In genomic region chr7:97117035-97117371, GRCh38 we compare ENCODE assay signal across 8 cellular contexts. TPM values are rescaled to one million over a fixed set of nuclear protein-coding genes. Genes with fewer than 3 reads are reported as not detected.
A peak's percentile ranks its signal among the peaks of the same experiment; 100 is the strongest.
DNase-seq lines count a peak whose midpoint lies in the region; ATAC-seq and TF ChIP-seq lines count a peak whose summit lies in the region.

No MANE protein-coding gene starts in this region.

- in situ Hi-C loops in transverse colon (cut with MboI; ENCODE audit: low pct_ligation_motif_present in 1 of 4, low pct_unique_long_range_greater_than_20kb in 1 of 4, low sequenced_read_pairs in 3 of 4): loop anchor here in 1 of 4 donors (25.0 kb wide), 1 partner anchor 720 kb away; no protein-coding TSS in a partner anchor

- H3K36me3 Mint-ChIP-seq in activated T-cell treated with anti-CD3 and anti-CD28 coated beads, Interleukin-2, amount 50 U/mL, for 24 hours (ENCODE audit: low read depth): peaks cover 30% of the 10 kb centered on the region
- H3K36me3 Mint-ChIP-seq in MCF 10A (ENCODE audit: insufficient read depth, unreplicated experiment): no peaks in the 10 kb centered on the region

- WGBS in lower leg skin, 2 donors: 65 to 73% methylated on average over 9 of the region's 9 CpGs
- 60 to 85% methylated on average over 5 to 9 of the region's 9 CpGs for WGBS in transverse colon (ENCODE audit: low coverage in 1 of 2), 2 donors

- no peak for TF ChIP-seq CTCF in MCF 10A (IDR thresholded peaks at IDR 0.05; ENCODE audit: unreplicated experiment)
- no peak for TF ChIP-seq CTCF in lower leg skin (IDR thresholded peaks at IDR 0.05)
- no peak for TF ChIP-seq CTCF in transverse colon (IDR thresholded peaks at IDR 0.05)

- H3K9me3 ChIP-seq in transverse colon: no peaks in the 10 kb centered on the region

- TSS peak; percentile 60 for BruUV-seq in MCF 10A (replicated peaks; lab: Mats Ljungman, UMichigan)

- TF ChIP-seq EP300 in transverse colon (IDR thresholded peaks at IDR 0.05; ENCODE audit: low read depth): no peak

- peak overlapping the region; percentile 94 for H3K4me3 Mint-ChIP-seq in activated T-cell treated with anti-CD3 and anti-CD28 coated beads, Interleukin-2, amount 50 U/mL, for 24 hours
- H3K4me3 Mint-ChIP-seq in MCF 10A (ENCODE audit: unreplicated experiment): peak overlapping the region; percentile 94

- no peaks in the 10 kb centered on the region for H3K27me3 ChIP-seq in transverse colon

- H3K27ac ChIP-seq in transverse colon: peak overlapping the region; percentile 84 to 87 (median 84)

- H3K27me3 Mint-ChIP-seq in activated T-cell treated with anti-CD3 and anti-CD28 coated beads, Interleukin-2, amount 50 U/mL, for 24 hours: no peaks in the 10 kb centered on the region
- no peaks in the 10 kb centered on the region for H3K27me3 Mint-ChIP-seq in MCF 10A (ENCODE audit: insufficient read depth, unreplicated experiment)

- H3K9me3 Mint-ChIP-seq in activated T-cell treated with anti-CD3 and anti-CD28 coated beads, Interleukin-2, amount 50 U/mL, for 24 hours: peaks cover 4% of the 10 kb centered on the region
- no peaks in the 10 kb centered on the region for H3K9me3 Mint-ChIP-seq in MCF 10A (ENCODE audit: unreplicated experiment)

- peaks cover 36% of the 10 kb centered on the region for H3K4me1 Mint-ChIP-seq in activated T-cell treated with anti-CD3 and anti-CD28 coated beads, Interleukin-2, amount 50 U/mL, for 24 hours (ENCODE audit: low read depth)
- H3K4me1 Mint-ChIP-seq in MCF 10A (ENCODE audit: insufficient read depth, unreplicated experiment): peaks cover 23% of the 10 kb centered on the region

- peaks cover 6 to 17% (median 15%) of the 10 kb centered on the region in 4 donors for H3K4me1 ChIP-seq in transverse colon

- H3K27ac Mint-ChIP-seq in activated T-cell treated with anti-CD3 and anti-CD28 coated beads, Interleukin-2, amount 50 U/mL, for 24 hours: peak overlapping the region; percentile 97
- peak overlapping the region; percentile 68 for H3K27ac Mint-ChIP-seq in MCF 10A (ENCODE audit: low read depth, unreplicated experiment)

- peak overlapping the region; percentile 48 for H3K4me3 ChIP-seq in lower leg skin (ENCODE audit: low read depth, poor library complexity, severe bottlenecking)
- H3K4me3 ChIP-seq in transverse colon: peak overlapping the region in 3 of 4 donors; percentile 63 to 92 (median 71)

- intact Hi-C loops in MCF 10A (cut with micrococcal nuclease): no loop called here
- intact Hi-C loops in lower leg skin (cut with DNase I; ENCODE audit: low total_unique reads): no loop called here
- intact Hi-C loops in transverse colon (cut with DNase I; ENCODE audit: low total_unique reads): no loop called here

- ATAC-seq in HG03565 (IDR thresholded peaks at IDR 0.05; ENCODE audit: unreplicated experiment) (no peak), GM18505 (IDR thresholded peaks at IDR 0.05; ENCODE audit: unreplicated experiment) (no peak)

- TF ChIP-seq POLR2A in lower leg skin (IDR thresholded peaks at IDR 0.05) (no peak), transverse colon (IDR thresholded peaks at IDR 0.05) (no peak), GM18505 (IDR thresholded peaks at IDR 0.05; ENCODE audit: borderline replicate concordance, extremely low read depth, insufficient read depth, insufficient read length) (no peak)

- H3K36me3 ChIP-seq in transverse colon: no peaks in the 10 kb centered on the region

- POLR2A ChIA-PET in MCF 10A (lab: Yijun Ruan, JAX): interaction anchor here (0.7 to 2.8 kb wide), 10 partner anchors 10 to 854 kb away, joined by 3 to 20 read pairs (median 4); partner anchors contain the start of gene ASNS

- DNase-seq in activated T-cell treated with anti-CD3 and anti-CD28 coated beads, Interleukin-2, amount 50 U/mL, for 24 hours: no peak
- DNase-seq in activated T-cell treated with anti-CD3 and anti-CD28 coated beads, Interleukin-2, amount 50 U/mL, for 48 hours: no peak
- DNase-seq in MCF 10A (ENCODE audit: unreplicated experiment) (no peak), lower leg skin (ENCODE audit: low spot score in 2 of 2) (no peak), transverse colon (no peak), SK-N-DZ (ENCODE audit: low spot score) (no peak)

- CTCF ChIA-PET in MCF 10A (lab: Yijun Ruan, JAX): interaction anchor here (0.6 to 5.3 kb wide), 15 partner anchors 9 to 1714 kb away, joined by 3 to 29 read pairs (median 4); no protein-coding TSS in a partner anchor

RNA-seq across cellular contexts. Expression of gene SDHAF3, which starts 0.5 kb away (rescaled TPM):
- 6.7 and 12.3 TPM in 2 replicates for total RNA-seq in MCF 10A (2022)
- 1 to 10 TPM; 4.0 to 8.9 (median 4.4) TPM for total RNA-seq in lower leg skin
- 1 to 10 TPM in 2 of 4 donors, under 1 TPM in 1, not detected in 1; 0.60 to 7.5 (median 5.3) TPM for total RNA-seq in transverse colon
- 31.0 and 36.0 TPM in 2 replicates for polyA plus RNA-seq in SK-N-DZ (2014; cell fraction: cytosol; rRNA removed)
- 16.9 and 32.5 TPM in 2 replicates for polyA plus RNA-seq in SK-N-DZ (2014; cell fraction: nucleus; rRNA removed)
